10 cellular contexts compared by ENCODE assay signal in genomic region chr11:116357769-116358544, GRCh38.
DNase-seq lines count a peak whose midpoint lies in the region; ATAC-seq and TF ChIP-seq lines count a peak whose summit lies in the region.
"Had no signal": no experiment of that assay in that cellular context is flagged by ENCODE, and none has a peak within 500 bp of the region (broad histone marks: within the 10 kb centered on the region; RNA-seq: fewer than 3 reads in every experiment).

No MANE protein-coding gene starts in this region.

- TF ChIP-seq CTCF in GM10248 (IDR thresholded peaks at IDR 0.05; ENCODE audit: control extremely low read depth, extremely low read depth, low read depth, missing control alignments) = peak; percentile 26
- peak; percentile 21 for TF ChIP-seq CTCF in osteocyte (IDR thresholded peaks at IDR 0.05)

- no peak overlapping the region for H3K27ac Mint-ChIP-seq in osteocyte (ENCODE audit: unreplicated experiment)
- H3K27ac Mint-ChIP-seq: activated naive CD4-positive, alpha-beta T cell treated with anti-CD3 and anti-CD28 coated beads for 36 hours had no signal

- no peaks in the 10 kb centered on the region for H3K27me3 Mint-ChIP-seq in osteocyte (ENCODE audit: unreplicated experiment)

- DNase-seq in GM10248 (ENCODE audit: extremely low spot score) = peak; percentile 37
- peak; percentile 2 for DNase-seq in M059J (ENCODE audit: low read depth)
- peak; percentile 47 to 63 for DNase-seq in erythroblast (lab: John Stamatoyannopoulos, UW)
- no peak for DNase-seq in osteocyte (ENCODE audit: extremely low spot score, unreplicated experiment)
- DNase-seq in NCI-H1930 (lab: John Stamatoyannopoulos, UW) = no peak
- DNase-seq: activated naive CD4-positive, alpha-beta T cell treated with anti-CD3 and anti-CD28 coated beads for 36 hours; NCI-H510A treated with DMSO at 0.1 percent for 48 hours had no signal

- CTCF ChIA-PET in GM10248 (lab: Yijun Ruan, JAX) = interaction anchor here (1.0 to 1.5 kb wide), 2 partner anchors 16 to 23 kb away, joined by 3 read pairs; no protein-coding TSS in a partner anchor

- H3K9me3 Mint-ChIP-seq in osteocyte (ENCODE audit: unreplicated experiment) = peaks cover 3% of the 10 kb centered on the region
- H3K9me3 Mint-ChIP-seq: activated naive CD4-positive, alpha-beta T cell treated with anti-CD3 and anti-CD28 coated beads for 36 hours had no signal

- ATAC-seq in HG03521 (IDR thresholded peaks at IDR 0.05; ENCODE audit: unreplicated experiment) = no peak
- no peak for ATAC-seq in HG02763 (IDR thresholded peaks at IDR 0.05; ENCODE audit: unreplicated experiment)
- no peak for ATAC-seq in GM18511 (IDR thresholded peaks at IDR 0.05; ENCODE audit: unreplicated experiment)

- no peak overlapping the region for H3K4me3 Mint-ChIP-seq in osteocyte (ENCODE audit: unreplicated experiment)
- H3K4me3 Mint-ChIP-seq: activated naive CD4-positive, alpha-beta T cell treated with anti-CD3 and anti-CD28 coated beads for 36 hours had no signal

- POLR2A ChIA-PET in GM10248 (lab: Yijun Ruan, JAX) = no interaction called here

- H3K36me3 Mint-ChIP-seq in osteocyte (ENCODE audit: unreplicated experiment) = no peaks in the 10 kb centered on the region

- TF ChIP-seq POLR2A in erythroblast (IDR thresholded peaks at IDR 0.05; ENCODE audit: low read length) = no peak

- H3K4me1 Mint-ChIP-seq in osteocyte (ENCODE audit: unreplicated experiment) = no peaks in the 10 kb centered on the region

Comparison
In these comparisons a context has a peak if more than half of its experiments do, and no peak if none do; other contexts are left out.
1. DNase-seq: peak in GM10248 (single experiment), M059J (single experiment) and erythroblast (2 of 2); none in osteocyte (single experiment) and NCI-H1930 (0 of 2).